ENCODE assay signal across 12 cellular contexts in genomic region chr7:23346316-23346715, GRCh38. TPM values are rescaled to one million over a fixed set of nuclear protein-coding genes. Genes with fewer than 3 reads are reported as not detected.
DNase-seq lines count a peak whose midpoint lies in the region; ATAC-seq and TF ChIP-seq lines count a peak whose summit lies in the region.
"Had no signal": no experiment of that assay in that cellular context is flagged by ENCODE, and none has a peak within 500 bp of the region (broad histone marks: within the 10 kb centered on the region; RNA-seq: fewer than 3 reads in every experiment).

No MANE protein-coding gene starts in this region.

- H3K9me3 ChIP-seq in mammary epithelial cell (replicated peaks; ENCODE audit: insufficient read depth, low read length), result no peaks in the 10 kb centered on the region
- H3K9me3 ChIP-seq: BE2C had no signal

- dilution Hi-C loops in mammary epithelial cell (cut with HindIII; ENCODE audit: low sequenced_read_pairs), result no loop called here

- no peak overlapping the region for H3K27ac Mint-ChIP-seq in MCF 10A (ENCODE audit: low read depth, unreplicated experiment)

- TF ChIP-seq CTCF in mammary epithelial cell (conservative IDR thresholded peaks at IDR 0.05 in 1 of 2, IDR thresholded peaks at IDR 0.05 in 1 of 2; ENCODE audit: extremely low read depth in 1 of 2, insufficient read depth in 1 of 2, low read depth in 1 of 2, low read length in 2 of 2) (no peak), MCF 10A (IDR thresholded peaks at IDR 0.05; ENCODE audit: unreplicated experiment) (no peak), coronary artery (IDR thresholded peaks at IDR 0.05) (no peak), lower leg skin (IDR thresholded peaks at IDR 0.05) (no peak)

- TF ChIP-seq POLR2A in GM18505 (IDR thresholded peaks at IDR 0.05; ENCODE audit: borderline replicate concordance, extremely low read depth, insufficient read depth, insufficient read length), result no peak
- no peak for TF ChIP-seq POLR2A in lower leg skin (IDR thresholded peaks at IDR 0.05)

- H3K9ac ChIP-seq in mammary epithelial cell (ENCODE audit: insufficient read depth, low read length), result no peak overlapping the region

- H3K36me3 ChIP-seq in mammary epithelial cell (ENCODE audit: insufficient read depth, low read length), result no peaks in the 10 kb centered on the region

- CTCF ChIA-PET in mammary epithelial cell (lab: Charles Lee; ENCODE audit: low non-redundant PET) (no interaction called here), MCF 10A (lab: Yijun Ruan, JAX) (interaction anchor here (0.6 to 3.2 kb wide), 3 partner anchors 10 to 1117 kb away, joined by 3 to 21 read pairs (median 5); no protein-coding TSS in a partner anchor)

- no peaks in the 10 kb centered on the region for H3K27me3 Mint-ChIP-seq in MCF 10A (ENCODE audit: insufficient read depth, unreplicated experiment)

- intact Hi-C loops in mammary epithelial cell (cut with micrococcal nuclease), result no loop called here
- intact Hi-C loops in MCF 10A (cut with micrococcal nuclease), result no loop called here
- intact Hi-C loops in posterior cingulate gyrus (cut with DNase I), result no loop called here
- intact Hi-C loops in lower leg skin (cut with DNase I; ENCODE audit: low total_unique reads), result no loop called here

- no peak overlapping the region for H3K4me3 Mint-ChIP-seq in MCF 10A (ENCODE audit: unreplicated experiment)

- H3K4me3 ChIP-seq in mammary epithelial cell (replicated peaks in 1 of 3; ENCODE audit: insufficient read depth in 1 of 3, low read depth in 2 of 3, low read length in 3 of 3) (no peak overlapping the region), coronary artery (peak overlapping the region; percentile 30), lower leg skin (ENCODE audit: low read depth, poor library complexity, severe bottlenecking) (no peak overlapping the region)
- H3K4me3 ChIP-seq: SK-N-MC had no signal

- no peaks in the 10 kb centered on the region for H4K20me1 ChIP-seq in mammary epithelial cell (ENCODE audit: insufficient read depth, low read length)

- H3K4me1 Mint-ChIP-seq in MCF 10A (ENCODE audit: insufficient read depth, unreplicated experiment), result peaks cover 28% of the 10 kb centered on the region

- H3K36me3 Mint-ChIP-seq in MCF 10A (ENCODE audit: insufficient read depth, unreplicated experiment), result peaks cover 19% of the 10 kb centered on the region

- WGBS in mammary epithelial cell (ENCODE audit: low coverage, missing lambda C conversion rate), result 100% methylated on average over 8 of the region's 8 CpGs
- WGBS in lower leg skin, 2 donors, result 76 to 89% methylated on average over 8 of the region's 8 CpGs

- H3K4me2 ChIP-seq in mammary epithelial cell (ENCODE audit: insufficient read depth, low read depth, low read length), result peak overlapping the region; percentile 32

- H3K79me2 ChIP-seq in mammary epithelial cell (ENCODE audit: insufficient read depth, low read length), result no peaks in the 10 kb centered on the region

- POLR2A ChIA-PET in MCF 10A (lab: Yijun Ruan, JAX), result interaction anchor here (0.7 to 8.0 kb wide), 5 partner anchors 11 to 184 kb away, joined by 3 to 88 read pairs (median 5); no protein-coding TSS in a partner anchor

- no peak for DNase-seq in mammary epithelial cell
- DNase-seq in MCF 10A (ENCODE audit: unreplicated experiment), result no peak
- peak; percentile 13 for DNase-seq in MV-4-11 (lab: John Stamatoyannopoulos, UW)
- DNase-seq in coronary artery (ENCODE audit: low spot score), result no peak
- DNase-seq in posterior cingulate gyrus, result no peak
- DNase-seq in lower leg skin (ENCODE audit: low spot score in 2 of 2), result no peak
- DNase-seq: activated effector memory CD4-positive, alpha-beta T cell treated with anti-CD3 and anti-CD28 coated beads, Interleukin-2, amount 50 U/mL, for 16 hours; BE2C; NCI-H1436 had no signal

- in situ Hi-C loops in mammary epithelial cell (cut with MboI; ENCODE audit: low sequenced_read_pairs in 2 of 2), result no loop called here

- H3K27ac ChIP-seq in mammary epithelial cell (ENCODE audit: insufficient read depth, low read depth, low read length) (no peak overlapping the region), coronary artery (no peak overlapping the region)

- H3K27me3 ChIP-seq in mammary epithelial cell (ENCODE audit: insufficient read depth, low read length), result no peaks in the 10 kb centered on the region
- H3K27me3 ChIP-seq: BE2C had no signal

- BruUV-seq in mammary epithelial cell (replicated peaks; lab: Mats Ljungman, UMichigan) (no TSS peak), MCF 10A (replicated peaks; lab: Mats Ljungman, UMichigan) (no TSS peak)

- peaks cover 39% of the 10 kb centered on the region for H3K4me1 ChIP-seq in mammary epithelial cell (ENCODE audit: insufficient read depth, low read length)

- ATAC-seq in HG03108 (IDR thresholded peaks at IDR 0.05; ENCODE audit: unreplicated experiment) (no peak), GM18505 (IDR thresholded peaks at IDR 0.05; ENCODE audit: unreplicated experiment) (no peak)

- no peaks in the 10 kb centered on the region for H3K9me3 Mint-ChIP-seq in MCF 10A (ENCODE audit: unreplicated experiment)

- H2AFZ ChIP-seq in mammary epithelial cell (ENCODE audit: low read depth, low read length), result no peak overlapping the region

RNA-seq across cellular contexts. Expression of gene MALSU1, which starts 47.2 kb away (rescaled TPM):
- total RNA-seq in mammary epithelial cell (10 to 100 TPM; 42.2 to 65.0 TPM), MCF 10A (2022) (64.8 and 78.3 TPM in 2 replicates), lower leg skin (10 to 100 TPM; 32.1 to 47.6 (median 35.2) TPM)
- polyA plus RNA-seq in mammary epithelial cell, result 54.3 TPM
- polyA minus RNA-seq in mammary epithelial cell, result 24.9 TPM
